In genomic region chr19:53467503-53468262, GRCh38 we compare ENCODE assay signal across 8 cellular contexts. TPM values are rescaled to one million over a fixed set of nuclear protein-coding genes. Genes with fewer than 3 reads are reported as not detected.
DNase-seq lines count a peak whose midpoint lies in the region; ATAC-seq, FAIRE-seq and TF ChIP-seq lines count a peak whose summit lies in the region.

Gene ZNF813, plus strand, starts transcription at chr19:53467733. Its CDS starts 16,090 bp downstream, at chr19:53483823.

- H3K27ac ChIP-seq in BLaER1 treated with 17β-estradiol and CSF1 and Interleukin-3, amounts not matched to agents 10 nM and 100 nM, result peak within 1 kb of the TSS; percentile 84 to 95 (median 89)
- H3K27ac ChIP-seq in neural cell (ENCODE audit: low read length), result peak within 1 kb of the TSS; percentile 72

- peak within 1 kb of the TSS; percentile 83 to 95 (median 92) for H3K9ac ChIP-seq in BLaER1 treated with 17β-estradiol and CSF1 and Interleukin-3, amounts not matched to agents 10 nM and 100 nM
- H3K9ac ChIP-seq in neural cell (ENCODE audit: low read length), result peak within 1 kb of the TSS; percentile 75

- H3F3A ChIP-seq in neural cell (ENCODE audit: insufficient read depth, low read length, poor library complexity, severe bottlenecking), result no peaks in the 10 kb centered on the region

- H3K4me3 ChIP-seq in BLaER1 treated with 17β-estradiol and CSF1 and Interleukin-3, amounts not matched to agents 10 nM and 100 nM, result peak within 1 kb of the TSS; percentile 75 to 93 (median 83)
- H3K4me3 ChIP-seq in fibroblast of villous mesenchyme (ENCODE audit: low read depth, low read length), result peak within 1 kb of the TSS; percentile 89
- H3K4me3 ChIP-seq in neural cell (ENCODE audit: low read length), result peak within 1 kb of the TSS; percentile 79

- no peak for TF ChIP-seq RAD21 in neural cell (conservative IDR thresholded peaks at IDR 0.05)

- no peak for TF ChIP-seq CTCF in fibroblast of villous mesenchyme (IDR thresholded peaks at IDR 0.05; ENCODE audit: insufficient read depth, low read depth, low read length)
- no peak for TF ChIP-seq CTCF in neural cell (IDR thresholded peaks at IDR 0.05; ENCODE audit: poor library complexity, severe bottlenecking)

- no peaks in the 10 kb centered on the region for H3K79me2 ChIP-seq in neural cell (replicated peaks; ENCODE audit: insufficient read depth, low read length)

- H3K9me3 ChIP-seq in BLaER1 treated with 17β-estradiol and CSF1 and Interleukin-3, amounts not matched to agents 10 nM and 100 nM (replicated peaks in 1 of 11), result peaks cover 30 to 66% (median 44%) of the 10 kb centered on the region in 11 experiments; a peak in 20 of 22 replicates
- H3K9me3 ChIP-seq in neural cell (ENCODE audit: low read length), result no peaks in the 10 kb centered on the region

- DNase-seq in HUDEP-2 (lab: John Stamatoyannopoulos, UW; ENCODE audit: unreplicated experiment in 76 of 76) (peak in 72 of 76 experiments; percentile 19 to 96 (median 84)), RCC 7860 (ENCODE audit: low spot score) (peak; percentile 56), fibroblast of villous mesenchyme (ENCODE audit: low read depth) (peak; percentile 84)
- peak; percentile 94 for DNase-seq in activated effector memory CD4-positive, alpha-beta T cell treated with Interleukin-2 at 50 U/mL for 16 hours
- DNase-seq in stimulated activated naive CD8-positive, alpha-beta T cell treated with anti-CD3 and anti-CD28 coated beads, Interleukin-15, Interleukin-2, amounts not matched to agents 100 U/mL and 50 U/mL, for 24 hours, result peak; percentile 97

- peaks cover 15 to 22% (median 18%) of the 10 kb centered on the region in 11 experiments for H3K36me3 ChIP-seq in BLaER1 treated with 17β-estradiol and CSF1 and Interleukin-3, amounts not matched to agents 10 nM and 100 nM
- H3K36me3 ChIP-seq in neural cell (ENCODE audit: insufficient read depth, low read length), result no peaks in the 10 kb centered on the region

- H4K20me1 ChIP-seq in BLaER1 treated with 17β-estradiol and CSF1 and Interleukin-3, amounts not matched to agents 10 nM and 100 nM, result peaks cover 0 to 2% (median 0%) of the 10 kb centered on the region in 11 experiments; a peak in 2 of 22 replicates
- H4K20me1 ChIP-seq in neural cell (ENCODE audit: insufficient read depth), result no peaks in the 10 kb centered on the region

- H3K4me1 ChIP-seq in BLaER1 treated with 17β-estradiol and CSF1 and Interleukin-3, amounts not matched to agents 10 nM and 100 nM, result peaks cover 4 to 10% (median 6%) of the 10 kb centered on the region in 10 experiments; a peak in 16 of 20 replicates

- H3K27me3 ChIP-seq in BLaER1 treated with 17β-estradiol and CSF1 and Interleukin-3, amounts not matched to agents 10 nM and 100 nM, result no peaks in the 10 kb centered on the region
- no peaks in the 10 kb centered on the region for H3K27me3 ChIP-seq in neural cell (ENCODE audit: insufficient read depth, low read depth, low read length)

- no peaks in the 10 kb centered on the region for H3K9me2 ChIP-seq in neural cell (ENCODE audit: insufficient read depth, low read length)

- TF ChIP-seq EP300 in neural cell (conservative IDR thresholded peaks at IDR 0.05; ENCODE audit: poor library complexity, severe bottlenecking), result peak; percentile 31

- no peak for FAIRE-seq in RCC 7860 (lab: Jason Lieb, UNC)

- H3K4me2 ChIP-seq in BLaER1 treated with 17β-estradiol and CSF1 and Interleukin-3, amounts not matched to agents 10 nM and 100 nM, result peak within 1 kb of the TSS; percentile 87 to 96 (median 90)
- H3K4me2 ChIP-seq in neural cell (ENCODE audit: low read length), result peak within 1 kb of the TSS; percentile 55

- peak; percentile 84 for ATAC-seq in GM19438 (IDR thresholded peaks at IDR 0.05; ENCODE audit: low read depth, unreplicated experiment)
- peak; percentile 98 for ATAC-seq in stimulated activated naive CD8-positive, alpha-beta T cell treated with anti-CD3 and anti-CD28 coated beads, Interleukin-15, Interleukin-2, amounts not matched to agents 100 U/mL and 50 U/mL, for 24 hours

- H2AFZ ChIP-seq in neural cell (ENCODE audit: low read depth, low read length), result peak within 1 kb of the TSS; percentile 71

TF ChIP-seq in neural cell, 6 proteins besides CTCF, POLR2A, EP300 and RAD21:
- TF ChIP-seq TAF1 (IDR thresholded peaks at IDR 0.05; ENCODE audit: low read depth), result no peak
- TF ChIP-seq REST (IDR thresholded peaks at IDR 0.05; ENCODE audit: borderline replicate concordance), result no peak
- peak; percentile 66 for TF ChIP-seq POLR2AphosphoS5 (IDR thresholded peaks at IDR 0.05)
- TF ChIP-seq MXI1 (conservative IDR thresholded peaks at IDR 0.05; ENCODE audit: poor library complexity, severe bottlenecking), result peak; percentile 77
- no peak for TF ChIP-seq EZH2 (IDR thresholded peaks at IDR 0.05; ENCODE audit: borderline replicate concordance, insufficient read depth, low read length, poor library complexity, severe bottlenecking)
- TF ChIP-seq SMC3 (conservative IDR thresholded peaks at IDR 0.05; ENCODE audit: poor library complexity), result peak; percentile 39
TF ChIP-seq in neural cell: peak in this region for 3.

RNA-seq across cellular contexts. Expression of gene ZNF813, which starts in this region (rescaled TPM):
- 1.9 and 3.0 TPM in 2 replicates for total RNA-seq in fibroblast of villous mesenchyme
- 1.9 and 2.6 TPM in 2 replicates for polyA plus RNA-seq in neural cell
- polyA minus RNA-seq in neural cell, result 8.3 and 10.7 TPM in 2 replicates

Comparison
In these comparisons a context has a peak if more than half of its experiments do, and no peak if none do; other contexts are left out.
1. Peak in every context shown above with its lines: DNase-seq, ATAC-seq, H3K4me3 ChIP-seq and H3K27ac ChIP-seq.